Comparison of ENCODE assay signal across 8 cellular contexts in genomic region chr12:85874064-85874463, GRCh38. TPM values are rescaled to one million over a fixed set of nuclear protein-coding genes. Genes with fewer than 3 reads are reported as not detected.
DNase-seq lines count a peak whose midpoint lies in the region; ATAC-seq lines count a peak whose summit lies in the region.

Gene NTS, plus strand, starts transcription at chr12:85874295. Its CDS starts 109 bp downstream, at chr12:85874404.

- no peak within 1 kb of the TSS for H3K27ac ChIP-seq in HUES64 (ENCODE audit: low read depth, low read length)

- no peaks in the 10 kb centered on the region for H3K36me3 ChIP-seq in HUES64 (ENCODE audit: insufficient read depth, low read length)

- H3K27me3 Mint-ChIP-seq in activated T-cell treated with anti-CD3 and anti-CD28 coated beads, Interleukin-2, amount 50 U/mL, for 24 hours = no peaks in the 10 kb centered on the region

- H3K27me3 ChIP-seq in HUES64 (ENCODE audit: insufficient read depth, low read length) = no peaks in the 10 kb centered on the region

- 15% methylated on average over 2 of the region's 2 CpGs for WGBS in HUES64

- H3K4me1 ChIP-seq in HUES64 (ENCODE audit: insufficient read depth, low read length) = peaks cover 20% of the 10 kb centered on the region

- H3K4me1 Mint-ChIP-seq in activated T-cell treated with anti-CD3 and anti-CD28 coated beads, Interleukin-2, amount 50 U/mL, for 24 hours (ENCODE audit: low read depth) = no peaks in the 10 kb centered on the region

- H3K4me3 Mint-ChIP-seq in activated T-cell treated with anti-CD3 and anti-CD28 coated beads, Interleukin-2, amount 50 U/mL, for 24 hours = no peak within 1 kb of the TSS

- DNase-seq in EL (peak; percentile 2), astrocyte of the hippocampus (ENCODE audit: low read depth, low spot score) (peak; percentile 4), NCI-H2196 (lab: John Stamatoyannopoulos, UW; ENCODE audit: unreplicated experiment) (no peak), T-helper 9 cell (no peak)
- no peak for DNase-seq in activated T-cell treated with anti-CD3 and anti-CD28 coated beads, Interleukin-2, amount 50 U/mL, for 24 hours
- no peak for DNase-seq in stimulated activated CD4-positive, alpha-beta T cell treated with anti-CD3 and anti-CD28 coated beads, Interleukin-4, amount 100 ng/mL, for 24 hours

- peak; percentile 83 for ATAC-seq in GM21619 (IDR thresholded peaks at IDR 0.05; ENCODE audit: unreplicated experiment)

- no peaks in the 10 kb centered on the region for H3K36me3 Mint-ChIP-seq in activated T-cell treated with anti-CD3 and anti-CD28 coated beads, Interleukin-2, amount 50 U/mL, for 24 hours (ENCODE audit: low read depth)

- no peak within 1 kb of the TSS for H3K9ac ChIP-seq in HUES64 (ENCODE audit: low read depth, low read length)

- no peaks in the 10 kb centered on the region for H3K9me3 ChIP-seq in HUES64 (ENCODE audit: insufficient read depth, low read depth, low read length)

- peak within 1 kb of the TSS; percentile 36 for H3K4me3 ChIP-seq in HUES64 (ENCODE audit: low read length)

- no peak within 1 kb of the TSS for H3K27ac Mint-ChIP-seq in activated T-cell treated with anti-CD3 and anti-CD28 coated beads, Interleukin-2, amount 50 U/mL, for 24 hours

- H3K9me3 Mint-ChIP-seq in activated T-cell treated with anti-CD3 and anti-CD28 coated beads, Interleukin-2, amount 50 U/mL, for 24 hours = no peaks in the 10 kb centered on the region

RNA-seq across cellular contexts. Expression of gene NTS, which starts in this region (rescaled TPM):
- 111 TPM for polyA plus RNA-seq in HUES64 (2013, experiment 1 of 2)
- polyA plus RNA-seq in HUES64 (2013, experiment 2 of 2) = 150 TPM

Comparison
In these comparisons a context has a peak if more than half of its experiments do, and no peak if none do; other contexts are left out.
1. DNase-seq: peak in EL (single experiment) and astrocyte of the hippocampus (single experiment); none in NCI-H2196 (single experiment), activated T-cell treated with anti-CD3 and anti-CD28 coated beads, Interleukin-2, amount 50 U/mL, for 24 hours (single experiment), stimulated activated CD4-positive, alpha-beta T cell treated with anti-CD3 and anti-CD28 coated beads, Interleukin-4, amount 100 ng/mL, for 24 hours (single experiment) and T-helper 9 cell (single experiment).